9 cellular contexts compared by ENCODE assay signal in the genomic region with DNA sequence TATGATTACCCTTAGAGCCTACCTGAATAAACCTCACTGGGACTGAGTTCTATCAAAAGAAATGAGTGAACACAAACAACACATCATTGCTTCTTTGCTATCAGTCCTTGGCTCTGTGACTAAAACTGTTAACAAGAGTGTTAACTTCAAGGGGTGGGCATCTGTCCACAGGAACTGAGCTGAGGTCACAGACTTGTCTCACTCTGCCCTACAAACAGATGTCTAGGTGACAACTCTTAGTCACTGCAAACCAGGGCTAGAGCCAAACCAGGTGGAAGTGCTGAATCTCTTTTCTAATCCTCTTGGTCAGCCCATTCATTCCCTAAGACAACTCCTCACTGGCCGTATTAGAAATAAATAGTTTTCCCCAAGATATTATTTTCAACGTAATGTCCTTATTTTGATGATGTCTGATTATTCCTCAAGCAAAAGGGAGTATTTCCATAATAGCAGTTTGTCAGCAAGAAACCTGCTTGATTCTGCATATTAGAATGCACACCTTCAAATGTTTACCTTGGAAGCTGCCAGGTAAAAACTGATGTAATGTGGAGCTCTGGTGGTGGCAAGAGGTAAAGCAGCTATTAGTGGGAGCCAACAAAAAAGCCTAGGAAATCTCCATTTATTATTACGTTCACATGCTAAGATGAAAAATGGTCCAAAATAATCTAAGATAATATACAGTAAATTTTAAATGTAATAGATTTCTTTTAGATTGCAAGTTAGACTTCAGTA. TPM values are rescaled to one million over a fixed set of nuclear protein-coding genes. Genes with fewer than 3 reads are reported as not detected.
A peak's percentile ranks its signal among the peaks of the same experiment; 100 is the strongest.
DNase-seq lines count a peak whose midpoint lies in the region; ATAC-seq, FAIRE-seq and TF ChIP-seq lines count a peak whose summit lies in the region.
"Had no signal": no experiment of that assay in that cellular context is flagged by ENCODE, and none has a peak within 500 bp of the region (broad histone marks: within the 10 kb centered on the region; RNA-seq: fewer than 3 reads in every experiment).

No MANE protein-coding gene starts in this region.

- H3K9me3 ChIP-seq in keratinocyte (ENCODE audit: control insufficient read depth, low read depth, low read length): no peaks in the 10 kb centered on the region
- H3K9me3 ChIP-seq in CD4-positive, alpha-beta memory T cell (ENCODE audit: control insufficient read depth in 1 of 2, low read length in 2 of 2): no peaks in the 10 kb centered on the region
- H3K9me3 ChIP-seq in uterus: no peaks in the 10 kb centered on the region

- H3K36me3 Mint-ChIP-seq in CD4-positive, alpha-beta memory T cell: no peaks in the 10 kb centered on the region

- H3K27me3 Mint-ChIP-seq in CD4-positive, alpha-beta memory T cell: peaks cover 38 to 39% of the 10 kb centered on the region in 2 donors

- H2AFZ ChIP-seq in keratinocyte (ENCODE audit: control insufficient read depth, low read length): no peak overlapping the region

- no peak overlapping the region for H3K4me3 Mint-ChIP-seq in CD4-positive, alpha-beta memory T cell

- peaks cover 0 to 6% (median 0%) of the 10 kb centered on the region in 8 donors for H3K9me3 Mint-ChIP-seq in CD4-positive, alpha-beta memory T cell

- intact Hi-C loops in CD4-positive, alpha-beta memory T cell (cut with micrococcal nuclease): loop anchor here (10.0 kb wide), 1 partner anchor 464 kb away; no protein-coding TSS in a partner anchor
- intact Hi-C loops in uterus (cut with DNase I; ENCODE audit: low total_unique reads): no loop called here

- H3K36me3 ChIP-seq in keratinocyte (ENCODE audit: control insufficient read depth in 2 of 2, extremely low read depth in 1 of 2, insufficient read depth in 2 of 2, low read length in 2 of 2): no peaks in the 10 kb centered on the region
- no peaks in the 10 kb centered on the region for H3K36me3 ChIP-seq in CD4-positive, alpha-beta memory T cell (ENCODE audit: insufficient read depth, low read length)
- H3K36me3 ChIP-seq in uterus: no peaks in the 10 kb centered on the region

- peaks cover 19% of the 10 kb centered on the region for H3K4me1 ChIP-seq in keratinocyte (ENCODE audit: control insufficient read depth, extremely low read depth, insufficient read depth, low read length)
- H3K4me1 ChIP-seq in CD4-positive, alpha-beta memory T cell (ENCODE audit: insufficient read depth, low read length): peaks cover 14% of the 10 kb centered on the region
- H3K4me1 ChIP-seq in uterus: peaks cover 4 to 8% of the 10 kb centered on the region in 2 donors

- H3K9ac ChIP-seq in keratinocyte (ENCODE audit: control insufficient read depth, extremely low read depth, insufficient read depth, low read length): no peak overlapping the region

- H3K4me3 ChIP-seq in keratinocyte (ENCODE audit: control insufficient read depth in 2 of 3, extremely low read depth in 1 of 3, insufficient read depth in 2 of 3, low read depth in 1 of 3, low read length in 3 of 3) (no peak overlapping the region), uterus (no peak overlapping the region)
- H3K4me3 ChIP-seq in CD4-positive, alpha-beta memory T cell (ENCODE audit: low read length in 2 of 2): no peak overlapping the region

- CTCF ChIA-PET in CD4-positive, alpha-beta memory T cell (lab: Charles Lee; ENCODE audit: partially characterized antibody): interaction anchor here (0.6 kb wide), 1 partner anchor 435 kb away, joined by 3 read pairs; no protein-coding TSS in a partner anchor

- DNase-seq in AG09319 (ENCODE audit: extremely low read depth, low read depth) (no peak), RPMI8226 (peak; percentile 22), keratinocyte (ENCODE audit: low read depth, low spot score) (no peak), uterus (no peak), GOT3 (lab: John Stamatoyannopoulos, UW) (no peak)
- DNase-seq in CD4-positive, alpha-beta memory T cell: no peak
- DNase-seq in activated CD8-positive, alpha-beta memory T cell treated with anti-CD3 and anti-CD28 coated beads, Interleukin-2, amount 50 U/mL, for 48 hours: no peak
- DNase-seq: stimulated activated CD4-positive, alpha-beta T cell treated with anti-CD3 and anti-CD28 coated beads, Interleukin-2, amount 100 ng/mL, for 48 hours had no signal

- POLR2A ChIA-PET in CD4-positive, alpha-beta memory T cell (lab: Charles Lee; ENCODE audit: partially characterized antibody): no interaction called here

- no peaks in the 10 kb centered on the region for H3K79me2 ChIP-seq in keratinocyte (ENCODE audit: control insufficient read depth, insufficient read depth, low read length)

- H3K4me2 ChIP-seq in keratinocyte (ENCODE audit: control insufficient read depth, extremely low read depth, insufficient read depth, low read depth, low read length): no peak overlapping the region

- peaks cover 12 to 20% (median 16%) of the 10 kb centered on the region in 4 donors for H3K4me1 Mint-ChIP-seq in CD4-positive, alpha-beta memory T cell

- no peaks in the 10 kb centered on the region for H3K9me1 ChIP-seq in keratinocyte (ENCODE audit: control insufficient read depth, extremely low read depth, insufficient read depth, low read length)

- ATAC-seq in GM19351 (IDR thresholded peaks at IDR 0.05; ENCODE audit: unreplicated experiment): peak; percentile 52

- FAIRE-seq in keratinocyte (lab: Jason Lieb, UNC): peak; percentile 20

- no peaks in the 10 kb centered on the region for H4K20me1 ChIP-seq in keratinocyte (ENCODE audit: control insufficient read depth, extremely low read depth, insufficient read depth, low read length)

- H3K27ac ChIP-seq in keratinocyte (ENCODE audit: control insufficient read depth, insufficient read depth, low read length): no peak overlapping the region
- H3K27ac ChIP-seq in CD4-positive, alpha-beta memory T cell (ENCODE audit: low read depth, low read length): no peak overlapping the region
- no peak overlapping the region for H3K27ac ChIP-seq in uterus

- H3K27ac Mint-ChIP-seq in CD4-positive, alpha-beta memory T cell: no peak overlapping the region

- H3K27me3 ChIP-seq in keratinocyte (ENCODE audit: control insufficient read depth, extremely low read depth, insufficient read depth, low read length): peaks cover 35% of the 10 kb centered on the region
- H3K27me3 ChIP-seq in CD4-positive, alpha-beta memory T cell (ENCODE audit: insufficient read depth, low read length): peaks cover 30% of the 10 kb centered on the region
- peaks cover 0 to 12% of the 10 kb centered on the region in 2 donors for H3K27me3 ChIP-seq in uterus

- dilution Hi-C loops in keratinocyte (cut with MboI; ENCODE audit: extremely low pct_ligation_motif_present, low sequenced_read_pairs): no loop called here

- TF ChIP-seq POLR2A in uterus (IDR thresholded peaks at IDR 0.05): no peak

- TF ChIP-seq CTCF in AG09319 (IDR thresholded peaks at IDR 0.05; ENCODE audit: low read depth, low read length) (peak; percentile 27), keratinocyte (optimal IDR thresholded peaks at IDR 0.05 in 1 of 3, IDR thresholded peaks at IDR 0.05 in 1 of 3, conservative IDR thresholded peaks at IDR 0.05 in 1 of 3; ENCODE audit: extremely low read depth in 1 of 3, insufficient read depth in 2 of 3, low read length in 3 of 3) (peak; percentile 36 to 68 (median 58)), uterus (IDR thresholded peaks at IDR 0.05) (peak in 1 of 4 experiments; percentile 33)

RNA-seq across cellular contexts. Expression of a gene that starts 4.0 kb away (rescaled TPM):
- polyA plus RNA-seq in keratinocyte: 0.01 TPM in 1 of 3 replicates, not detected in the others
- polyA plus RNA-seq in keratinocyte (2011; ENCODE audit: low read depth): not detected
- not detected in 2 replicates for polyA plus RNA-seq in keratinocyte (2011; cell fraction: cytosol; rRNA removed)
- polyA plus RNA-seq in keratinocyte (2011; cell fraction: nucleus; rRNA removed): 0.03 TPM in 1 of 2 replicates, not detected in the other
- polyA plus RNA-seq in keratinocyte (2012; ENCODE audit: low replicate concordance): 0.04 TPM in 1 of 2 replicates, not detected in the other
- not detected in 3 replicates for polyA minus RNA-seq in keratinocyte
- polyA minus RNA-seq in keratinocyte (2011; cell fraction: cytosol; rRNA and poly(A)+ RNA removed): not detected
- not detected in 2 replicates for polyA minus RNA-seq in keratinocyte (2011; cell fraction: nucleus; rRNA and poly(A)+ RNA removed)
- total RNA-seq in CD4-positive, alpha-beta memory T cell: under 1 TPM; 0.06 to 0.44 TPM
- under 1 TPM in 1 of 2 donors, not detected in 1; 0.55 TPM for polyA plus RNA-seq in CD4-positive, alpha-beta memory T cell
- 10 to 100 TPM in 1 of 4 donors, 1 to 10 TPM in 1, under 1 TPM in 1, not detected in 1; 0.26 to 41.1 (median 1.8) TPM for total RNA-seq in uterus
